ENCODE assay signal across 10 cellular contexts in the genomic region with DNA sequence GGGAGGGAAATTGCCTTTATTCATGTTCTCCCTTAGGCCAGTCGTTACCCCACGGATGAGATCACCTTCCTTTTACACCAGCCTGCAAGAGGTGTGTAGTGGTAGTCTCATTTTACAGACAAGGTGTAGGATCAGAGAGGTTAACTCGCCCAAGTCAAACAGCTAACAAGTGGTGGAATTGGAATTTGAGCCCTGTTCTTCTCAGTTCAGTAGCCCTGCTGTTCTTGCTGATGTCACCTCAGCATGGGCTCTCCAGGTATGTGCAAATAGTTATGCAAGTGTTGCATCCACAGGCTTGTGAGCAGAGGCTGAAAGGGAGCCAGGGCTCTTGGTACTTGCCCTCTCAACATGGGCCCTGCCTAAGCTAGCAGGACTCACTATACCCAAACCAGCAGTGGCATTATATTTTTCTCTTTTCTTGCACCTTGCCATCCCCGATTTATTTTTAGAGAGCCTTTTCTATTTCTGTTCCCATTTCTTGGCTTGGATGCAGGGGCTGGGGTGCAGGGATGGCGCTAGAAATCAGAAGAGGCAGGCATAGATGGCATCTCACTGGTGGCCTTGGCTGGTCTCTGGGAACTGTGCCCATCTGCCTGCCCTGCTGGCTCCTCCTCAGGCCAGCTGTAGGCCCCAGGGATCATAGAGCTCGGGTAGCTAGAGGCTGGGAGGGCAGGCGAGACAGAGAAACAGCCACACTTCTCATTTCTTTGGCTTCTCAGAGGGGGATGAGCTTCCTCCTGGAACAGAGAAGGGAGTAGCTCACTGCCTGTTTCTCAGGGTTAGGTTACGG. TPM values are rescaled to one million over a fixed set of nuclear protein-coding genes. Genes with fewer than 3 reads are reported as not detected.
DNase-seq lines count a peak whose midpoint lies in the region; ATAC-seq and TF ChIP-seq lines count a peak whose summit lies in the region.
"Had no signal": no experiment of that assay in that cellular context is flagged by ENCODE, and none has a peak within 500 bp of the region (broad histone marks: within the 10 kb centered on the region; RNA-seq: fewer than 3 reads in every experiment).

No MANE protein-coding gene starts in this region.

- H2BK120ac ChIP-seq in IMR-90 (ENCODE audit: low read depth, low read length) = no peak overlapping the region

- no peak overlapping the region for H2BK20ac ChIP-seq in IMR-90 (ENCODE audit: low read depth, low read length)

- H3K56ac ChIP-seq in IMR-90 (ENCODE audit: extremely low read depth, insufficient read depth, low read length) = no peak overlapping the region

- no peak overlapping the region for H2BK15ac ChIP-seq in IMR-90 (ENCODE audit: low read depth, low read length)

- H3K36me3 ChIP-seq in IMR-90 (ENCODE audit: control insufficient read depth, insufficient read depth, low read length) (peaks cover 27% of the 10 kb centered on the region), ascending aorta (peaks cover 0 to 2% of the 10 kb centered on the region in 2 donors), iPS DF 6.9 (ENCODE audit: control insufficient read depth, insufficient read depth, low read length) (no peaks in the 10 kb centered on the region), gastrocnemius medialis (no peaks in the 10 kb centered on the region), tibial nerve (peaks cover 0 to 17% (median 0%) of the 10 kb centered on the region in 3 donors)

- H3K4me1 ChIP-seq in IMR-90 (ENCODE audit: control insufficient read depth, insufficient read depth, low read length) (peaks cover 38% of the 10 kb centered on the region), ascending aorta (peaks cover 16 to 36% of the 10 kb centered on the region in 2 donors), iPS DF 6.9 (ENCODE audit: control insufficient read depth, insufficient read depth, low read length) (peaks cover 6% of the 10 kb centered on the region; the same call in 1 of the 2 replicates), gastrocnemius medialis (peaks cover 77 to 85% of the 10 kb centered on the region in 2 donors), tibial nerve (peaks cover 0 to 57% (median 18%) of the 10 kb centered on the region in 4 donors)

- no peak overlapping the region for H4K5ac ChIP-seq in IMR-90 (ENCODE audit: low read depth, low read length)

- CTCF ChIA-PET in IMR-90 (lab: Yijun Ruan, JAX) = interaction anchor here (0.8 kb wide), 1 partner anchor 36 kb away, joined by 3 read pairs; no protein-coding TSS in a partner anchor

- TF ChIP-seq CTCF in IMR-90 (conservative IDR thresholded peaks at IDR 0.05; ENCODE audit: low read depth, low read length) = no peak
- no peak for TF ChIP-seq CTCF in ascending aorta (IDR thresholded peaks at IDR 0.05)
- TF ChIP-seq CTCF in gastrocnemius medialis (IDR thresholded peaks at IDR 0.05 in 4 of 5, conservative IDR thresholded peaks at IDR 0.05 in 1 of 5) = no peak
- TF ChIP-seq CTCF in tibial nerve (IDR thresholded peaks at IDR 0.05) = no peak

- H3K14ac ChIP-seq in IMR-90 (replicated peaks; ENCODE audit: low read depth, low read length) = no peak overlapping the region

- H2AK5ac ChIP-seq in IMR-90 (ENCODE audit: low read depth, low read length) = no peak overlapping the region

- no peak overlapping the region for H3K27ac ChIP-seq in IMR-90 (ENCODE audit: insufficient read depth, low read length)
- H3K27ac ChIP-seq in ascending aorta = peak overlapping the region; percentile 21 to 61
- H3K27ac ChIP-seq in iPS DF 6.9 (ENCODE audit: low read length) = no peak overlapping the region
- H3K27ac ChIP-seq in gastrocnemius medialis = peak overlapping the region; percentile 85 to 93 (median 86)
- peak overlapping the region in 1 of 4 donors; percentile 5 for H3K27ac ChIP-seq in tibial nerve

- TF ChIP-seq POLR2A in IMR-90 (IDR thresholded peaks at IDR 0.05; ENCODE audit: low read depth, low read length) = no peak
- TF ChIP-seq POLR2A in gastrocnemius medialis (IDR thresholded peaks at IDR 0.05) = no peak
- no peak for TF ChIP-seq POLR2A in tibial nerve (IDR thresholded peaks at IDR 0.05)

- no peak for TF ChIP-seq RAD21 in IMR-90 (IDR thresholded peaks at IDR 0.05; ENCODE audit: low read length)

- H4K8ac ChIP-seq in IMR-90 (ENCODE audit: low read depth in 2 of 2, low read length in 2 of 2) = no peak overlapping the region

- in situ Hi-C loops in IMR-90 (cut with MboI; ENCODE audit: low sequenced_read_pairs) (no loop called here), gastrocnemius medialis (cut with MboI; ENCODE audit: low sequenced_read_pairs in 4 of 4) (no loop called here)

- no peak overlapping the region for H3K4ac ChIP-seq in IMR-90 (ENCODE audit: low read depth, low read length)

- POLR2A ChIA-PET in IMR-90 (lab: Charles Lee; ENCODE audit: unreplicated experiment) = no interaction called here

- no peak for ATAC-seq in IMR-90 (ENCODE audit: low read depth)
- peak; percentile 75 to 83 for ATAC-seq in gastrocnemius medialis
- no peak for ATAC-seq in GM21515 (IDR thresholded peaks at IDR 0.05; ENCODE audit: unreplicated experiment)
- no peak for ATAC-seq in GM21825 (IDR thresholded peaks at IDR 0.05; ENCODE audit: unreplicated experiment)

- dilution Hi-C loops in IMR-90 (cut with HindIII; ENCODE audit: low sequenced_read_pairs, unreplicated experiment) = no loop called here

- intact Hi-C loops in IMR-90 (cut with micrococcal nuclease) = no loop called here
- intact Hi-C loops in ascending aorta (cut with DNase I) = no loop called here
- intact Hi-C loops in gastrocnemius medialis (cut with DNase I; ENCODE audit: low total_unique reads) = loop anchor here (5.0 to 10.0 kb wide), 2 partner anchors 367 to 1616 kb away; partner anchors contain the start of gene IP6K3

- no peak for TF ChIP-seq EP300 in tibial nerve (IDR thresholded peaks at IDR 0.05)

- H3K9me3 ChIP-seq in IMR-90 (ENCODE audit: control insufficient read depth, insufficient read depth, low read length) = no peaks in the 10 kb centered on the region
- no peaks in the 10 kb centered on the region for H3K9me3 ChIP-seq in ascending aorta
- H3K9me3 ChIP-seq in iPS DF 6.9 (ENCODE audit: control insufficient read depth, insufficient read depth, low read length) = no peaks in the 10 kb centered on the region
- no peaks in the 10 kb centered on the region for H3K9me3 ChIP-seq in gastrocnemius medialis
- no peaks in the 10 kb centered on the region for H3K9me3 ChIP-seq in tibial nerve

- H3K27me3 ChIP-seq in IMR-90 (ENCODE audit: control insufficient read depth, insufficient read depth, low read length) (no peaks in the 10 kb centered on the region), ascending aorta (no peaks in the 10 kb centered on the region), iPS DF 6.9 (ENCODE audit: control insufficient read depth, insufficient read depth, low read length) (no peaks in the 10 kb centered on the region), gastrocnemius medialis (no peaks in the 10 kb centered on the region), tibial nerve (no peaks in the 10 kb centered on the region)

- H4K91ac ChIP-seq in IMR-90 (ENCODE audit: insufficient read depth, low read depth, low read length) = no peak overlapping the region

- H3K9ac ChIP-seq in IMR-90 (ENCODE audit: low read depth, low read length) = no peak overlapping the region

- H2AK9ac ChIP-seq in IMR-90 (replicated peaks; ENCODE audit: low read depth, low read length, poor library complexity) = no peak overlapping the region

- WGBS in IMR-90 (ENCODE audit: extremely low coverage in 2 of 2, insufficient read length in 1 of 2), 2 experiments = no CpG with 5 or more reads among the region's 8 CpGs
- WGBS in iPS DF 6.9 (ENCODE audit: insufficient coverage, insufficient read length) = no CpG with 5 or more reads among the region's 8 CpGs
- 67 to 69% methylated on average over 8 of the region's 8 CpGs for WGBS in tibial nerve, 2 donors

- no peak overlapping the region for H3K4me2 ChIP-seq in IMR-90 (ENCODE audit: low read depth, low read length)

- no peak overlapping the region for H2AFZ ChIP-seq in IMR-90 (replicated peaks; ENCODE audit: low read length, poor library complexity)

- peaks cover 54% of the 10 kb centered on the region for H4K20me1 ChIP-seq in IMR-90 (ENCODE audit: insufficient read depth, low read length)

- H3K4me3 ChIP-seq in IMR-90 (ENCODE audit: insufficient read depth, low read depth, low read length) (no peak overlapping the region), ascending aorta (no peak overlapping the region), iPS DF 6.9 (ENCODE audit: low read length) (no peak overlapping the region), gastrocnemius medialis (no peak overlapping the region), tibial nerve (no peak overlapping the region)

- H3K23ac ChIP-seq in IMR-90 (ENCODE audit: low read depth, low read length) = no peak overlapping the region

- DNase-seq in IMR-90 (peak; percentile 36), ascending aorta (ENCODE audit: low spot score in 2 of 2) (no peak), iPS DF 6.9 (ENCODE audit: low read depth, low spot score) (peak; percentile 52), gastrocnemius medialis (peak; percentile 62 to 92), NK-92 (lab: John Stamatoyannopoulos, UW; ENCODE audit: unreplicated experiment) (no peak), tibial nerve (ENCODE audit: low spot score in 2 of 2) (no peak)
- DNase-seq: activated T-cell treated with anti-CD3 and anti-CD28 coated beads for 4 hours, NCI-H2227 treated with DMSO at 0.1 percent for 48 hours had no signal

- peak overlapping the region; percentile 29 for H2BK5ac ChIP-seq in IMR-90 (ENCODE audit: low read depth, low read length, poor library complexity, severe bottlenecking)

- H3K18ac ChIP-seq in IMR-90 (ENCODE audit: low read depth, low read length) = no peak overlapping the region; the same call in 1 of the 2 replicates

- peaks cover 46% of the 10 kb centered on the region for H3K9me1 ChIP-seq in IMR-90 (ENCODE audit: insufficient read depth, low read length)

- no TSS peak for BruUV-seq in IMR-90 (replicated peaks; lab: Mats Ljungman, UMichigan)

- H3K79me1 ChIP-seq in IMR-90 (ENCODE audit: low read depth in 1 of 2, low read length in 2 of 2) = peaks cover 56 to 82% of the 10 kb centered on the region in 2 experiments

TF ChIP-seq in IMR-90, 13 proteins besides CTCF, POLR2A, EP300 and RAD21:
- no peak for TF ChIP-seq MAZ (IDR thresholded peaks at IDR 0.05; ENCODE audit: borderline replicate concordance, low read depth, low read length)
- TF ChIP-seq CEBPB (IDR thresholded peaks at IDR 0.05; ENCODE audit: low read depth, low read length) = peak; percentile 44

RNA-seq across cellular contexts. Expression of gene PPARD, which starts 18.2 kb away (rescaled TPM):
- 10.0 and 10.4 TPM in 2 replicates for total RNA-seq in IMR-90 (2012; rRNA removed)
- 69.0 and 78.3 TPM in 2 replicates for polyA plus RNA-seq in IMR-90 (2012; rRNA removed)
- 29.4 and 63.1 TPM in 2 replicates for polyA plus RNA-seq in IMR-90 (2012; cell fraction: cytosol; rRNA removed)
- 86.7 and 158 TPM in 2 replicates for polyA plus RNA-seq in IMR-90 (2012; cell fraction: nucleus; rRNA removed; ENCODE audit: low replicate concordance)
- total RNA-seq in ascending aorta = 21.1 TPM
- 10 to 100 TPM in 3 of 4 donors, 1 to 10 TPM in 1; 6.3 to 16.7 (median 12.0) TPM for total RNA-seq in gastrocnemius medialis
- total RNA-seq in tibial nerve = 10 to 100 TPM; 10.0 to 15.3 (median 13.0) TPM

Comparison
In these comparisons a context has a peak if more than half of its experiments do, and no peak if none do; other contexts are left out.
1. ATAC-seq: peak in gastrocnemius medialis (2 of 2); none in IMR-90 (single experiment), GM21515 (single experiment) and GM21825 (single experiment).
2. DNase-seq: peak in IMR-90 (single experiment), iPS DF 6.9 (single experiment) and gastrocnemius medialis (2 of 2); none in ascending aorta (0 of 2), NK-92 (single experiment) and tibial nerve (0 of 2).
3. H3K27ac ChIP-seq: peak in ascending aorta (2 of 2) and gastrocnemius medialis (4 of 4); none in IMR-90 (single experiment) and iPS DF 6.9 (single experiment).